ENCODE assay signal across 9 cellular contexts in the genomic region with DNA sequence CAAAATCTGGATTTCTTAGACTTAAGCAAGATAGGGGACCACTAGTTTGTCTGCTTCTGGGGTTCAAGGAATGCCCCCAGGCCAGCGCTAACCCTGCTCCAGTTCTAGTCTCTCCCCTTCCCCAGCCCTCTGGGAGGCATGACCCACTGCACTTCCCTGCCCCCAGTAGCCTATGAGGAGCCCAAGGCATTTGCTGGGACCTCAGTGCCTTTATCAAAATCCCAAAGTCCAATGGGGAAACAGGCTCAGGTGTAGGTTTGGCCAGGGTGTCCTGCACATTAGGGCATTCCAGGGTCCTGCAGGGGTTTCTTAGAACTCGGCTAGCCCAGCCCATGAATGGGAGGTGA. TPM values are rescaled to one million over a fixed set of nuclear protein-coding genes. Genes with fewer than 3 reads are reported as not detected.
DNase-seq lines count a peak whose midpoint lies in the region; ATAC-seq, FAIRE-seq and TF ChIP-seq lines count a peak whose summit lies in the region.
"Had no signal": no experiment of that assay in that cellular context is flagged by ENCODE, and none has a peak within 500 bp of the region (broad histone marks: within the 10 kb centered on the region; RNA-seq: fewer than 3 reads in every experiment).

No MANE protein-coding gene starts in this region.

- in situ Hi-C loops in GM12878 (cut with MboI): loop anchor here (5.0 kb wide), 1 partner anchor 78 kb away; no protein-coding TSS in a partner anchor

- intact Hi-C loops in GM12878 (cut with micrococcal nuclease; ENCODE audit: unreplicated experiment): loop anchor here (1.0 to 5.0 kb wide), 3 partner anchors 48 to 80 kb away; a partner anchor contains a TSS

- H3K36me3 Mint-ChIP-seq in activated CD8-positive, alpha-beta memory T cell treated with anti-CD3 and anti-CD28 coated beads, Interleukin-2, amount 10 ng/mL, durations not matched to agents 7 days and 5 days: peaks cover 43% of the 10 kb centered on the region

- no peaks in the 10 kb centered on the region for H3K9me3 Mint-ChIP-seq in activated CD8-positive, alpha-beta memory T cell treated with anti-CD3 and anti-CD28 coated beads, Interleukin-2, amount 10 ng/mL, durations not matched to agents 7 days and 5 days (ENCODE audit: low read depth)

- no peak for DNase-seq in activated CD8-positive, alpha-beta memory T cell treated with anti-CD3 and anti-CD28 coated beads, Interleukin-2, amount 10 ng/mL, durations not matched to agents 7 days and 5 days
- no peak for DNase-seq in activated CD8-positive, alpha-beta memory T cell treated with anti-CD3 and anti-CD28 coated beads for 24 hours
- no peak for DNase-seq in GM12878 (ENCODE audit: low read depth, low spot score)
- DNase-seq in lung (ENCODE audit: low spot score): no peak
- DNase-seq in RCC 7860 (ENCODE audit: low spot score): no peak
- DNase-seq in T1000 (lab: John Stamatoyannopoulos, UW): no peak
- DNase-seq in SHP77 treated with DMSO at 0.1 percent for 48 hours (lab: John Stamatoyannopoulos, UW): no peak
- DNase-seq: NCI-H1436 treated with DMSO at 0.1 percent for 48 hours had no signal

- H3K4me1 ChIP-seq in GM12878 (ENCODE audit: control insufficient read depth, insufficient read depth, low read length) (peaks cover 30% of the 10 kb centered on the region), lung (ENCODE audit: control insufficient read depth in 2 of 2, insufficient read depth in 2 of 2, low read length in 2 of 2) (peaks cover 0 to 32% of the 10 kb centered on the region in 2 donors), thymus (ENCODE audit: control insufficient read depth, insufficient read depth, low read length) (peaks cover 11% of the 10 kb centered on the region)

- no TSS peak for BruUV-seq in GM12878 (replicated peaks; lab: Mats Ljungman, UMichigan)

- no peak overlapping the region for H2AFZ ChIP-seq in GM12878 (ENCODE audit: control insufficient read depth, low read depth, low read length)

- H3K27me3 ChIP-seq in GM12878 (replicated peaks in 1 of 2; ENCODE audit: control insufficient read depth in 2 of 2, insufficient read depth in 2 of 2, low read length in 1 of 2): 0 out of 4 replicates have a peak, but pooled peaks cover 0 to 2% of the 10 kb centered on the region in 2 experiments
- no peaks in the 10 kb centered on the region for H3K27me3 ChIP-seq in lung (ENCODE audit: control insufficient read depth, insufficient read depth)
- H3K27me3 ChIP-seq in thymus (ENCODE audit: control insufficient read depth, insufficient read depth): peaks cover 18% of the 10 kb centered on the region

- peaks cover 58% of the 10 kb centered on the region for H3K79me2 ChIP-seq in GM12878 (ENCODE audit: control insufficient read depth, insufficient read depth, low read length)

- 21% methylated on average over 2 of the region's 2 CpGs for WGBS in GM12878 (ENCODE audit: insufficient coverage, insufficient replicate concordance, low lambda C conversion rate, missing lambda C conversion rate)
- 64 to 72% methylated on average over 2 of the region's 2 CpGs for WGBS in lung, 2 donors
- WGBS in thymus: 97% methylated on average over 2 of the region's 2 CpGs

- TF ChIP-seq POLR2A in GM12878 (IDR thresholded peaks at IDR 0.05; ENCODE audit: low read depth, low read length): no peak

- no peak for TF ChIP-seq RAD21 in GM12878 (IDR thresholded peaks at IDR 0.05; ENCODE audit: insufficient read depth, low read depth, low read length)

- peak overlapping the region; percentile 80 for H3K4me3 ChIP-seq in GM12878
- peak overlapping the region; percentile 50 for H3K4me3 ChIP-seq in lung
- H3K4me3 ChIP-seq in thymus (ENCODE audit: low read length): peak overlapping the region; percentile 1

- no peaks in the 10 kb centered on the region for H3K36me3 ChIP-seq in GM12878 (ENCODE audit: control insufficient read depth in 2 of 2, insufficient read depth in 2 of 2, low read length in 1 of 2)
- H3K36me3 ChIP-seq in lung (ENCODE audit: control insufficient read depth in 2 of 2, insufficient read depth in 2 of 2, low read length in 2 of 2): peaks cover 0 to 3% of the 10 kb centered on the region in 2 donors
- no peaks in the 10 kb centered on the region for H3K36me3 ChIP-seq in thymus (ENCODE audit: control insufficient read depth, insufficient read depth)

- H3K27ac Mint-ChIP-seq in activated CD8-positive, alpha-beta memory T cell treated with anti-CD3 and anti-CD28 coated beads, Interleukin-2, amount 10 ng/mL, durations not matched to agents 7 days and 5 days: peak overlapping the region; percentile 94

- no peaks in the 10 kb centered on the region for H3K27me3 Mint-ChIP-seq in activated CD8-positive, alpha-beta memory T cell treated with anti-CD3 and anti-CD28 coated beads, Interleukin-2, amount 10 ng/mL, durations not matched to agents 7 days and 5 days

- POLR2A ChIA-PET in GM12878 (lab: Charles Lee): interaction anchor here (0.9 to 1.5 kb wide), 5 partner anchors 40 to 82 kb away, joined by 3 to 4 read pairs (median 3); no protein-coding TSS in a partner anchor

- SMC1A ChIA-PET in GM12878 (lab: Charles Lee; ENCODE audit: uncharacterized antibody, unreplicated experiment): interaction anchor here (2.6 to 9.6 kb wide), 5 partner anchors 31 to 115 kb away, joined by 7 to 88 read pairs (median 62); no protein-coding TSS in a partner anchor

- peak overlapping the region; percentile 94 for H3K4me3 Mint-ChIP-seq in activated CD8-positive, alpha-beta memory T cell treated with anti-CD3 and anti-CD28 coated beads, Interleukin-2, amount 10 ng/mL, durations not matched to agents 7 days and 5 days

- CTCF ChIA-PET in activated CD8-positive, alpha-beta memory T cell treated with anti-CD3 and anti-CD28 coated beads, Interleukin-2, amount 10 ng/mL, durations not matched to agents 7 days and 5 days (lab: Charles Lee): interaction anchor here (0.7 to 5.6 kb wide), 6 partner anchors 12 to 135 kb away, joined by 3 to 116 read pairs (median 5); no protein-coding TSS in a partner anchor
- CTCF ChIA-PET in GM12878 (lab: Yijun Ruan, JAX): interaction anchor here (0.9 to 9.0 kb wide), 8 partner anchors 40 to 140 kb away, joined by 3 to 119 read pairs (median 4); no protein-coding TSS in a partner anchor

- H3K27ac ChIP-seq in GM12878 (ENCODE audit: control insufficient read depth, insufficient read depth) (peak overlapping the region; percentile 82; the same call in 1 of the 2 replicates), lung (ENCODE audit: low read depth in 1 of 2, low read length in 1 of 2) (peak overlapping the region in 1 of 2 donors; percentile 95), thymus (ENCODE audit: low read depth) (peak overlapping the region; percentile 66)

- peaks cover 55% of the 10 kb centered on the region for H3K4me1 Mint-ChIP-seq in activated CD8-positive, alpha-beta memory T cell treated with anti-CD3 and anti-CD28 coated beads, Interleukin-2, amount 10 ng/mL, durations not matched to agents 7 days and 5 days

- peak overlapping the region; percentile 90 for H3K9ac ChIP-seq in GM12878 (ENCODE audit: control insufficient read depth, insufficient read depth, low read length)

- TF ChIP-seq CTCF in GM12878 (IDR thresholded peaks at IDR 0.05 in 2 of 3, conservative IDR thresholded peaks at IDR 0.05 in 1 of 3; ENCODE audit: control insufficient read depth in 2 of 3, extremely low read depth in 1 of 3, insufficient read depth in 1 of 3, low read depth in 3 of 3, low read length in 3 of 3): no peak
- no peak for TF ChIP-seq CTCF in lung (IDR thresholded peaks at IDR 0.05; ENCODE audit: control extremely low read depth, extremely low read depth)

- ATAC-seq in activated CD8-positive, alpha-beta memory T cell treated with anti-CD3 and anti-CD28 coated beads, Interleukin-2, amount 10 ng/mL, durations not matched to agents 7 days and 5 days: no peak
- no peak for ATAC-seq in GM12878
- no peak for ATAC-seq in lung (ENCODE audit: insufficient read depth, low FRiP score)

- no peak for TF ChIP-seq EP300 in GM12878 (IDR thresholded peaks at IDR 0.05; ENCODE audit: borderline replicate concordance in 1 of 2, control insufficient read depth in 1 of 2, low read depth in 2 of 2, low read length in 2 of 2)

- peaks cover 5% of the 10 kb centered on the region; the same call in 1 of the 2 replicates for H4K20me1 ChIP-seq in GM12878 (ENCODE audit: control insufficient read depth, insufficient read depth)

- RAD21 ChIA-PET in GM12878 (lab: Charles Lee; ENCODE audit: unreplicated experiment): interaction anchor here (2.0 to 8.3 kb wide), 4 partner anchors 30 to 79 kb away, joined by 6 to 93 read pairs (median 26); no protein-coding TSS in a partner anchor

- H3K4me2 ChIP-seq in GM12878 (ENCODE audit: control insufficient read depth, insufficient read depth): peak overlapping the region; percentile 52

- H3K9me3 ChIP-seq in GM12878 (replicated peaks; ENCODE audit: control insufficient read depth, insufficient read depth, low read length) (no peaks in the 10 kb centered on the region), lung (ENCODE audit: control insufficient read depth in 2 of 2, insufficient read depth in 1 of 2, low read length in 1 of 2) (no peaks in the 10 kb centered on the region), thymus (ENCODE audit: control insufficient read depth) (no peaks in the 10 kb centered on the region)

- FAIRE-seq in GM12878 (lab: Jason Lieb, UNC) (no peak), RCC 7860 (lab: Jason Lieb, UNC) (no peak)

RNA-seq across cellular contexts. Expression of a gene that starts 1.2 kb away (rescaled TPM):
- total RNA-seq in activated CD8-positive, alpha-beta memory T cell treated with anti-CD3 and anti-CD28 coated beads, Interleukin-2, amount 10 ng/mL, durations not matched to agents 7 days and 5 days: 100 to 1,000 TPM; 155 to 190 TPM
- 148 and 149 TPM in 2 replicates for total RNA-seq in GM12878 (2013; cell fraction: nucleolus; rRNA removed)
- total RNA-seq in GM12878 (2014; rRNA removed) (36.5 and 39.0 TPM in 2 replicates), GM12878 (2014; rRNA removed; fragmentation: Illumina TruSeq; extraction: Trizol) (33.8 and 34.3 TPM in 2 replicates), GM12878 (2021) (69.5 and 70.4 TPM in 2 replicates), lung (100 to 1,000 TPM in 1 of 2 donors, 10 to 100 TPM in 1; 79.8 to 148 TPM)
- polyA plus RNA-seq in GM12878 (2011; ENCODE audit: low read depth): 13.1 TPM
- polyA plus RNA-seq in GM12878 (2011; rRNA removed) (42.8 and 69.2 TPM in 2 replicates), GM12878 (2014; fragmentation: Illumina TruSeq; extraction: Trizol) (19.4 and 39.4 TPM in 2 replicates), GM12878 (2014; fragmentation: Nextera tagmentation; extraction: Ambion mirVana) (1 to 10 TPM; 2.6 to 8.5 TPM), GM12878 (2014; rRNA removed) (67.3 and 68.6 TPM in 2 replicates), GM12878 (2016; fragmentation: Nextera tagmentation; extraction: Ambion mirVana) (10 to 100 TPM; 13.8 to 17.6 TPM), lung (100 to 1,000 TPM in 1 of 2 donors, 10 to 100 TPM in 1; 61.3 to 175 TPM), thymus (36.8 TPM)
- polyA plus RNA-seq in GM12878 (2011; cell fraction: cytosol; rRNA removed): 69.2 and 84.8 TPM in 2 replicates
- polyA plus RNA-seq in GM12878 (2011; cell fraction: nucleus; rRNA removed): 107 and 118 TPM in 2 replicates
- 20.4 and 21.2 TPM in 2 replicates for polyA plus RNA-seq in GM12878 (2012)
- polyA minus RNA-seq in GM12878 (2011; rRNA and poly(A)+ RNA removed): 60.5 and 84.7 TPM in 2 replicates
- 17.0 and 20.3 TPM in 2 replicates for polyA minus RNA-seq in GM12878 (2011; cell fraction: cytosol; rRNA and poly(A)+ RNA removed)
- 32.0 and 57.7 TPM in 2 replicates for polyA minus RNA-seq in GM12878 (2011; cell fraction: nucleus; rRNA and poly(A)+ RNA removed)

RNA-seq across cellular contexts. Expression of a gene that starts 46.4 kb away (rescaled TPM):
- total RNA-seq in activated CD8-positive, alpha-beta memory T cell treated with anti-CD3 and anti-CD28 coated beads, Interleukin-2, amount 10 ng/mL, durations not matched to agents 7 days and 5 days: 10 to 100 TPM; 75.9 to 94.0 TPM
- total RNA-seq in GM12878 (2013; cell fraction: nucleolus; rRNA removed): 24.2 and 43.2 TPM in 2 replicates
- 62.8 and 69.0 TPM in 2 replicates for total RNA-seq in GM12878 (2014; rRNA removed)
- total RNA-seq in GM12878 (2014; rRNA removed; fragmentation: Illumina TruSeq; extraction: Trizol): 63.8 and 66.7 TPM in 2 replicates
- 62.4 and 66.5 TPM in 2 replicates for total RNA-seq in GM12878 (2021)
- polyA plus RNA-seq in GM12878 (2011; ENCODE audit: low read depth): 55.0 TPM
- polyA plus RNA-seq in GM12878 (2011; rRNA removed): 51.7 and 54.0 TPM in 2 replicates
- 47.5 and 49.5 TPM in 2 replicates for polyA plus RNA-seq in GM12878 (2011; cell fraction: cytosol; rRNA removed)
- polyA plus RNA-seq in GM12878 (2011; cell fraction: nucleus; rRNA removed): 22.6 and 25.4 TPM in 2 replicates
- 68.4 and 73.3 TPM in 2 replicates for polyA plus RNA-seq in GM12878 (2012)
- polyA plus RNA-seq in GM12878 (2014; fragmentation: Illumina TruSeq; extraction: Trizol): 52.4 and 79.0 TPM in 2 replicates
- polyA plus RNA-seq in GM12878 (2014; fragmentation: Nextera tagmentation; extraction: Ambion mirVana): 100 to 1,000 TPM; 168 to 214 TPM
- 59.4 and 62.6 TPM in 2 replicates for polyA plus RNA-seq in GM12878 (2014; rRNA removed)
- polyA plus RNA-seq in GM12878 (2016; fragmentation: Nextera tagmentation; extraction: Ambion mirVana): 100 to 1,000 TPM; 110 to 120 TPM
- polyA minus RNA-seq in GM12878 (2011; rRNA and poly(A)+ RNA removed): 39.8 and 45.0 TPM in 2 replicates
- polyA minus RNA-seq in GM12878 (2011; cell fraction: cytosol; rRNA and poly(A)+ RNA removed): 11.5 and 16.8 TPM in 2 replicates
- polyA minus RNA-seq in GM12878 (2011; cell fraction: nucleus; rRNA and poly(A)+ RNA removed): 16.3 and 23.2 TPM in 2 replicates
- 10 to 100 TPM; 37.4 to 59.1 TPM for total RNA-seq in lung
- polyA plus RNA-seq in lung: 10 to 100 TPM; 55.4 to 75.4 TPM
- polyA plus RNA-seq in thymus: 69.5 TPM

Comparison
In these comparisons a context has a peak if more than half of its experiments do, and no peak if none do; other contexts are left out.
1. H3K4me3 ChIP-seq: peak in every context shown above with its lines; median percentile 80 in GM12878; 50 in lung; 1 in thymus.